Comparison of ENCODE assay signal across 8 cellular contexts in the genomic region with DNA sequence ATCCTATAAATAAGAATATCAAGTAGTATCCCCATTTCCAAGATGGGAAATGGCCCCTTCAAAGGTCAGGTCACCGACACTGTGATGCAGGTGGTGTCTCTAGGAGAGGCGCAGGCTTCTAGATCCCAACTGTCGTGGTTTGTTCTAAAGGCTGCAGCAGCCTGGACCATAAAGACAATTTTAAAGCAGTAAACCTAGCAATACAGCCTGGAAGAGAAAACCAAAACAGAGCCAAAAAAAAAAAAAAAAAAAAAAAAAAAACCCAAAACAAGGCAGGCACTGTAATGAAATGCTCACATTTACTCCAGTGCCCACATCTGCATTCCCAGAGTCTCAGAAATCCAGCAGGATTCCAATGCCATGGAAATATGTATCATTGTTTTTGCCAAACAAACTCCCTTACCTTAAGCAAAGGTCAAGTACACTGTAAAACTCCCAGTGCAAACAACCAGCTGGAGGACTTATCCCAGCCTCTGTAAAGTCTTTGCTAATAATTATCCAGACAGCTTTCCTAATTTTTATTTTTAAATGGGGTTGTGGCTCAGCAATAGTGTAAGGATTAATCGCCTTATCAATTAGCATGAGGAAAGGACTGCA.
DNase-seq lines count a peak whose midpoint lies in the region; ATAC-seq and TF ChIP-seq lines count a peak whose summit lies in the region.

No MANE protein-coding gene starts in this region.

- WGBS in heart right ventricle, 2 donors, result 83 to 85% methylated on average over 4 of the region's 4 CpGs

- H3K79me2 ChIP-seq in GM23338 (replicated peaks; ENCODE audit: insufficient read depth), result peaks cover 30% of the 10 kb centered on the region

- no peak for ATAC-seq in GM23338
- peak in 1 of 8 donors; percentile 5 for ATAC-seq in heart right ventricle
- ATAC-seq in gastrocnemius medialis, result peak in 1 of 2 donors; percentile 1
- ATAC-seq in GM18520 (IDR thresholded peaks at IDR 0.05; ENCODE audit: unreplicated experiment), result no peak
- no peak for ATAC-seq in HG03196 (IDR thresholded peaks at IDR 0.05; ENCODE audit: unreplicated experiment)

- H3F3A ChIP-seq in GM23338 (replicated peaks; ENCODE audit: low read depth), result peaks cover 19% of the 10 kb centered on the region; the same call in 1 of the 2 replicates

- DNase-seq in GM23338 (ENCODE audit: low spot score) (no peak), Peyer's patch (peak in 1 of 3 donors; percentile 39), heart right ventricle (no peak), gastrocnemius medialis (no peak), GM10248 (ENCODE audit: extremely low spot score) (no peak), AML-193 (lab: John Stamatoyannopoulos, UW) (no peak)

- H3K4me3 ChIP-seq in GM23338, result peak overlapping the region; percentile 18; the same call in 1 of the 2 replicates
- no peak overlapping the region for H3K4me3 ChIP-seq in Peyer's patch
- H3K4me3 ChIP-seq in heart right ventricle, result peak overlapping the region in 2 of 10 donors; percentile 52 to 54
- H3K4me3 ChIP-seq in gastrocnemius medialis, result peak overlapping the region in 3 of 4 donors; percentile 47 to 60 (median 54)

- 0 out of 2 replicates have a peak, but pooled peaks cover 4% of the 10 kb centered on the region for H4K20me1 ChIP-seq in GM23338 (replicated peaks; ENCODE audit: insufficient read depth)

- H3K9me3 ChIP-seq in Peyer's patch, result no peaks in the 10 kb centered on the region
- H3K9me3 ChIP-seq in heart right ventricle, result no peaks in the 10 kb centered on the region
- H3K9me3 ChIP-seq in gastrocnemius medialis, result no peaks in the 10 kb centered on the region

- CTCF ChIA-PET in GM10248 (lab: Yijun Ruan, JAX), result interaction anchor here (0.9 to 1.4 kb wide), 3 partner anchors 9 to 54 kb away, joined by 3 read pairs; no protein-coding TSS in a partner anchor

- intact Hi-C loops in heart right ventricle (cut with DNase I), result loop anchor here in 2 of 10 donors (5.0 to 10.0 kb wide), 3 partner anchors 75 to 242 kb away; a partner anchor contains a TSS
- intact Hi-C loops in gastrocnemius medialis (cut with DNase I; ENCODE audit: low total_unique reads), result loop anchor here (5.0 kb wide), 2 partner anchors 80 to 100 kb away; a partner anchor contains a TSS

- peaks cover 74% of the 10 kb centered on the region for H3K4me1 Mint-ChIP-seq in GM23338

- H3K4me3 Mint-ChIP-seq in GM23338, result peak overlapping the region; percentile 46

- H3K36me3 ChIP-seq in GM23338 (ENCODE audit: insufficient read depth) (no peaks in the 10 kb centered on the region), Peyer's patch (no peaks in the 10 kb centered on the region), heart right ventricle (no peaks in the 10 kb centered on the region), gastrocnemius medialis (no peaks in the 10 kb centered on the region)

- H3K27ac Mint-ChIP-seq in GM23338, result peak overlapping the region; percentile 51

- H2AFZ ChIP-seq in GM23338, result no peak overlapping the region

- TF ChIP-seq CTCF in GM23338 (conservative IDR thresholded peaks at IDR 0.05; ENCODE audit: low read depth in 2 of 2) (no peak), Peyer's patch (IDR thresholded peaks at IDR 0.05) (no peak), heart right ventricle (IDR thresholded peaks at IDR 0.05) (no peak), gastrocnemius medialis (IDR thresholded peaks at IDR 0.05 in 4 of 5, conservative IDR thresholded peaks at IDR 0.05 in 1 of 5) (no peak), GM10248 (IDR thresholded peaks at IDR 0.05; ENCODE audit: control extremely low read depth, extremely low read depth, low read depth, missing control alignments) (no peak)

- TF ChIP-seq POLR2A in Peyer's patch (IDR thresholded peaks at IDR 0.05) (no peak), gastrocnemius medialis (IDR thresholded peaks at IDR 0.05) (no peak)

- H3K27me3 Mint-ChIP-seq in GM23338 (ENCODE audit: insufficient read depth, low read depth, poor library complexity), result peaks cover 22% of the 10 kb centered on the region

- H3K27ac ChIP-seq in GM23338 (ENCODE audit: low read depth), result peak overlapping the region; percentile 92
- peak overlapping the region; percentile 71 to 90 (median 76) for H3K27ac ChIP-seq in Peyer's patch
- peak overlapping the region; percentile 80 to 94 (median 89) for H3K27ac ChIP-seq in heart right ventricle
- peak overlapping the region; percentile 92 to 97 (median 95) for H3K27ac ChIP-seq in gastrocnemius medialis

- H3K36me3 Mint-ChIP-seq in GM23338 (ENCODE audit: low read depth), result peaks cover 15% of the 10 kb centered on the region

- H3K27me3 ChIP-seq in GM23338 (ENCODE audit: insufficient read depth) (no peaks in the 10 kb centered on the region), Peyer's patch (no peaks in the 10 kb centered on the region), heart right ventricle (no peaks in the 10 kb centered on the region), gastrocnemius medialis (no peaks in the 10 kb centered on the region)

- peaks cover 3% of the 10 kb centered on the region; the same call in 1 of the 3 replicates for H3K9me3 Mint-ChIP-seq in GM23338

- H3K9me2 ChIP-seq in GM23338 (ENCODE audit: insufficient read depth), result no peaks in the 10 kb centered on the region

- peak overlapping the region; percentile 31 for H3K4me2 ChIP-seq in GM23338

- POLR2A ChIA-PET in GM10248 (lab: Yijun Ruan, JAX), result interaction anchor here (0.7 kb wide), 1 partner anchor 24 kb away, joined by 3 read pairs; no protein-coding TSS in a partner anchor

- peaks cover 28% of the 10 kb centered on the region for H3K4me1 ChIP-seq in GM23338 (ENCODE audit: insufficient read depth)
- peaks cover 0 to 44% (median 0%) of the 10 kb centered on the region in 4 donors for H3K4me1 ChIP-seq in Peyer's patch
- peaks cover 0 to 32% (median 25%) of the 10 kb centered on the region in 9 donors for H3K4me1 ChIP-seq in heart right ventricle
- H3K4me1 ChIP-seq in gastrocnemius medialis, result peaks cover 29 to 32% of the 10 kb centered on the region in 2 donors

- in situ Hi-C loops in gastrocnemius medialis (cut with MboI; ENCODE audit: low sequenced_read_pairs in 4 of 4), result no loop called here

TF ChIP-seq in GM23338, 12 proteins besides CTCF, POLR2A, EP300 and RAD21:
- TF ChIP-seq ZNF331 (CRISPR knock-in tag; IDR thresholded peaks at IDR 0.05; ENCODE audit: low read depth) (no peak), NANOG (IDR thresholded peaks at IDR 0.05; ENCODE audit: borderline replicate concordance) (no peak), CREB1 (CRISPR knock-in tag; IDR thresholded peaks at IDR 0.05; ENCODE audit: low read depth) (no peak)

Comparison
In these comparisons a context has a peak if more than half of its experiments do, and no peak if none do; other contexts are left out.
1. H3K4me3 ChIP-seq: peak in GM23338 (single experiment) and gastrocnemius medialis (3 of 4); none in Peyer's patch (0 of 4).
2. Peak in every context shown above with its lines, with median percentiles within 50 percentile points of each other: H3K27ac ChIP-seq.